In the genomic region with DNA sequence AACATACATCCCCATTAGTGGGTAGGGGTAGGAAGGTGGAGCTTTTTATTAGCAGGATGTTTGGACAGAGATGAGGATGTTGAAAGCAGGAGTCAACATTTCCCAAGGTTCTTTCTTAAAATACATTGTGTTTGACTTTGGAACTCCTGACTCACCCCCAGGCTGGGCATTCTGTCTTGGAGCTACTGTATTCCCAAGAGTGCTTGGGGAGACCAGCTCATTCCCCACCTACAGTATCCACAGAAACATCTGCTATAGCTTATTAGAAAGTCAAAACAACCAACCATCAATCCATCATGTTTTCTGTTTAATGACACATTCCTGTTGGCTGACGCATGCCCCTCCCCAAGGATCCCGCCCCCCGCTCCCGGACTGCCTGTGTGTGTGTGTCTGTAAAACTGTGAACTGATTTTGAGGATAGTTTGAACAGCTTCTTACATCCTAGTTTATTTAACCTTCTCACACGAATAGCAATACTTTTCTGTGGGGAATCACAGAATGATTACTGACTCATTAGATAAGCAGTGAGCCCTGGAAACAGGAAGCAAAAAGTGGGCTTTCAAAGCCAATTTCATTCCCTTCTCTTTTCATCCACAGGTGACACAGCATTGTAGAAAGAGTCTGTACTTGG, we compare ENCODE assay signal across 9 cellular contexts.
DNase-seq lines count a peak whose midpoint lies in the region; ATAC-seq and TF ChIP-seq lines count a peak whose summit lies in the region.
"Had no signal": no experiment of that assay in that cellular context is flagged by ENCODE, and none has a peak within 500 bp of the region (broad histone marks: within the 10 kb centered on the region; RNA-seq: fewer than 3 reads in every experiment).

No MANE protein-coding gene starts in this region.

- H3K4me3 ChIP-seq in SK-N-SH (ENCODE audit: low read depth in 2 of 2, low read length in 1 of 2): no peak overlapping the region
- no peak overlapping the region for H3K4me3 ChIP-seq in smooth muscle cell

- no peak for TF ChIP-seq RAD21 in SK-N-SH (IDR thresholded peaks at IDR 0.05; ENCODE audit: low read length)

- DNase-seq in HCEC 1CT: peak; percentile 98
- DNase-seq in SK-N-SH: no peak
- peak; percentile 55 for DNase-seq in Right ventricle myocardium superior
- no peak for DNase-seq in smooth muscle cell (lab: John Stamatoyannopoulos, UW; ENCODE audit: unreplicated experiment)
- DNase-seq in stimulated activated CD4-positive, alpha-beta T cell treated with anti-CD3 and anti-CD28 coated beads, Interleukin-2, amount 100 ng/mL, for 48 hours: no peak
- DNase-seq in head of caudate nucleus: no peak
- DNase-seq in NCI-H1048 (lab: John Stamatoyannopoulos, UW): no peak
- DNase-seq: activated CD4-positive, CD25-positive, alpha-beta regulatory T cell treated with anti-CD3 and anti-CD28 coated beads, Interleukin-2, amount 50 U/mL, for 72 hours had no signal

- H3K4me2 ChIP-seq in SK-N-SH (peak overlapping the region; percentile 57), smooth muscle cell (peak overlapping the region; percentile 40)

- H3K36me3 ChIP-seq in SK-N-SH (replicated peaks in 1 of 2; ENCODE audit: control insufficient read depth in 1 of 2, insufficient read depth in 2 of 2, low read length in 1 of 2) (no peaks in the 10 kb centered on the region), smooth muscle cell (ENCODE audit: low read depth) (no peaks in the 10 kb centered on the region)

- H2AFZ ChIP-seq in SK-N-SH (ENCODE audit: low read depth): no peak overlapping the region
- H2AFZ ChIP-seq in smooth muscle cell (ENCODE audit: low read depth): peak overlapping the region; percentile 2

- H3K4me1 ChIP-seq in SK-N-SH (ENCODE audit: control insufficient read depth in 1 of 2, insufficient read depth in 2 of 2, low read depth in 1 of 2, low read length in 1 of 2): peaks cover 0 to 15% of the 10 kb centered on the region in 2 experiments; a peak in 3 of 4 replicates
- H3K4me1 ChIP-seq in smooth muscle cell (ENCODE audit: low read depth): no peaks in the 10 kb centered on the region

- intact Hi-C loops in Right ventricle myocardium superior (cut with DNase I): no loop called here
- intact Hi-C loops in head of caudate nucleus (cut with DNase I): no loop called here

- H3F3A ChIP-seq in SK-N-SH (replicated peaks; ENCODE audit: insufficient read depth) (peaks cover 32% of the 10 kb centered on the region), smooth muscle cell (ENCODE audit: low read depth) (no peaks in the 10 kb centered on the region)

- H3K9ac ChIP-seq in SK-N-SH (peak overlapping the region; percentile 62; the same call in 1 of the 2 replicates), smooth muscle cell (ENCODE audit: low read depth) (peak overlapping the region; percentile 35)

- TF ChIP-seq EP300 in SK-N-SH (IDR thresholded peaks at IDR 0.05; ENCODE audit: borderline replicate concordance in 1 of 2, low read depth in 1 of 2, low read length in 1 of 2): no peak

- H3K9me3 ChIP-seq in SK-N-SH: no peaks in the 10 kb centered on the region
- H3K9me3 ChIP-seq in smooth muscle cell (replicated peaks; ENCODE audit: low read depth): no peaks in the 10 kb centered on the region

- TF ChIP-seq CTCF in SK-N-SH (IDR thresholded peaks at IDR 0.05) (no peak), smooth muscle cell (IDR thresholded peaks at IDR 0.05; ENCODE audit: borderline replicate concordance, insufficient read depth, poor library complexity, severe bottlenecking) (no peak)

- POLR2A ChIA-PET in SK-N-SH (lab: Yijun Ruan, JAX): no interaction called here

- CTCF ChIA-PET in SK-N-SH (lab: Yijun Ruan, JAX): interaction anchor here (0.7 kb wide), 1 partner anchor 29 kb away, joined by 4 read pairs; no protein-coding TSS in a partner anchor

- ATAC-seq in Right ventricle myocardium superior (ENCODE audit: poor library complexity) (peak; percentile 46), GM21737 (IDR thresholded peaks at IDR 0.05; ENCODE audit: unreplicated experiment) (no peak)

- H3K27ac ChIP-seq in SK-N-SH (ENCODE audit: low read depth in 2 of 2, low read length in 1 of 2): peak overlapping the region in 1 of 2 experiments; percentile 88; a peak in 3 of 4 replicates
- peak overlapping the region; percentile 84 for H3K27ac ChIP-seq in smooth muscle cell (ENCODE audit: low read depth)

- 46% methylated on average over 5 of the region's 5 CpGs for WGBS in SK-N-SH (ENCODE audit: low lambda C conversion rate)
- 23% methylated on average over 5 of the region's 5 CpGs for WGBS in smooth muscle cell (ENCODE audit: low lambda C conversion rate)

- no peaks in the 10 kb centered on the region for H4K20me1 ChIP-seq in SK-N-SH (ENCODE audit: insufficient read depth)
- no peaks in the 10 kb centered on the region for H4K20me1 ChIP-seq in smooth muscle cell (ENCODE audit: low read depth)

- no peaks in the 10 kb centered on the region for H3K9me2 ChIP-seq in SK-N-SH

- H3K27me3 ChIP-seq in SK-N-SH (ENCODE audit: insufficient read depth): no peaks in the 10 kb centered on the region
- no peaks in the 10 kb centered on the region for H3K27me3 ChIP-seq in smooth muscle cell (ENCODE audit: low read depth)

- H3K79me2 ChIP-seq in SK-N-SH (ENCODE audit: insufficient read depth): no peaks in the 10 kb centered on the region
- no peaks in the 10 kb centered on the region for H3K79me2 ChIP-seq in smooth muscle cell (ENCODE audit: low read depth)

TF ChIP-seq in SK-N-SH, 30 proteins besides CTCF, POLR2A, EP300 and RAD21:
- TF ChIP-seq, protein P1, sequence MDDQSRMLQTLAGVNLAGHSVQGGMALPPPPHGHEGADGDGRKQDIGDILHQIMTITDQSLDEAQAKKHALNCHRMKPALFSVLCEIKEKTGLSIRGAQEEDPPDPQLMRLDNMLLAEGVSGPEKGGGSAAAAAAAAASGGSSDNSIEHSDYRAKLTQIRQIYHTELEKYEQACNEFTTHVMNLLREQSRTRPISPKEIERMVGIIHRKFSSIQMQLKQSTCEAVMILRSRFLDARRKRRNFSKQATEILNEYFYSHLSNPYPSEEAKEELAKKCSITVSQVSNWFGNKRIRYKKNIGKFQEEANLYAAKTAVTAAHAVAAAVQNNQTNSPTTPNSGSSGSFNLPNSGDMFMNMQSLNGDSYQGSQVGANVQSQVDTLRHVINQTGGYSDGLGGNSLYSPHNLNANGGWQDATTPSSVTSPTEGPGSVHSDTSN (IDR thresholded peaks at IDR 0.05): peak; percentile 87
- TF ChIP-seq MXI1 (IDR thresholded peaks at IDR 0.05; ENCODE audit: low read depth, low read length) (no peak), FOXM1 (IDR thresholded peaks at IDR 0.05; ENCODE audit: low read depth) (no peak), TEAD4 (IDR thresholded peaks at IDR 0.05; ENCODE audit: borderline replicate concordance, insufficient read depth) (no peak), RFX5 (IDR thresholded peaks at IDR 0.05; ENCODE audit: low read length) (no peak), EZH2phosphoT487 (IDR thresholded peaks at IDR 0.05; ENCODE audit: borderline replicate concordance, low read depth) (no peak), NRF1 (IDR thresholded peaks at IDR 0.05; ENCODE audit: low read depth, low read length) (no peak), SIN3A (IDR thresholded peaks at IDR 0.05; ENCODE audit: borderline replicate concordance, low read depth, low read length) (no peak), TCF12 (IDR thresholded peaks at IDR 0.05) (peak; percentile 69), FOXJ3 (CRISPR knock-in tag; IDR thresholded peaks at IDR 0.05) (no peak), JUND (IDR thresholded peaks at IDR 0.05) (peak; percentile 45)
- TF ChIP-seq, protein P2, sequence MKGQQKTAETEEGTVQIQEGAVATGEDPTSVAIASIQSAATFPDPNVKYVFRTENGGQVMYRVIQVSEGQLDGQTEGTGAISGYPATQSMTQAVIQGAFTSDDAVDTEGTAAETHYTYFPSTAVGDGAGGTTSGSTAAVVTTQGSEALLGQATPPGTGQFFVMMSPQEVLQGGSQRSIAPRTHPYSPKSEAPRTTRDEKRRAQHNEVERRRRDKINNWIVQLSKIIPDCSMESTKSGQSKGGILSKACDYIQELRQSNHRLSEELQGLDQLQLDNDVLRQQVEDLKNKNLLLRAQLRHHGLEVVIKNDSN (IDR thresholded peaks at IDR 0.05; ENCODE audit: borderline replicate concordance, low read depth): no peak
- TF ChIP-seq, protein P3, sequence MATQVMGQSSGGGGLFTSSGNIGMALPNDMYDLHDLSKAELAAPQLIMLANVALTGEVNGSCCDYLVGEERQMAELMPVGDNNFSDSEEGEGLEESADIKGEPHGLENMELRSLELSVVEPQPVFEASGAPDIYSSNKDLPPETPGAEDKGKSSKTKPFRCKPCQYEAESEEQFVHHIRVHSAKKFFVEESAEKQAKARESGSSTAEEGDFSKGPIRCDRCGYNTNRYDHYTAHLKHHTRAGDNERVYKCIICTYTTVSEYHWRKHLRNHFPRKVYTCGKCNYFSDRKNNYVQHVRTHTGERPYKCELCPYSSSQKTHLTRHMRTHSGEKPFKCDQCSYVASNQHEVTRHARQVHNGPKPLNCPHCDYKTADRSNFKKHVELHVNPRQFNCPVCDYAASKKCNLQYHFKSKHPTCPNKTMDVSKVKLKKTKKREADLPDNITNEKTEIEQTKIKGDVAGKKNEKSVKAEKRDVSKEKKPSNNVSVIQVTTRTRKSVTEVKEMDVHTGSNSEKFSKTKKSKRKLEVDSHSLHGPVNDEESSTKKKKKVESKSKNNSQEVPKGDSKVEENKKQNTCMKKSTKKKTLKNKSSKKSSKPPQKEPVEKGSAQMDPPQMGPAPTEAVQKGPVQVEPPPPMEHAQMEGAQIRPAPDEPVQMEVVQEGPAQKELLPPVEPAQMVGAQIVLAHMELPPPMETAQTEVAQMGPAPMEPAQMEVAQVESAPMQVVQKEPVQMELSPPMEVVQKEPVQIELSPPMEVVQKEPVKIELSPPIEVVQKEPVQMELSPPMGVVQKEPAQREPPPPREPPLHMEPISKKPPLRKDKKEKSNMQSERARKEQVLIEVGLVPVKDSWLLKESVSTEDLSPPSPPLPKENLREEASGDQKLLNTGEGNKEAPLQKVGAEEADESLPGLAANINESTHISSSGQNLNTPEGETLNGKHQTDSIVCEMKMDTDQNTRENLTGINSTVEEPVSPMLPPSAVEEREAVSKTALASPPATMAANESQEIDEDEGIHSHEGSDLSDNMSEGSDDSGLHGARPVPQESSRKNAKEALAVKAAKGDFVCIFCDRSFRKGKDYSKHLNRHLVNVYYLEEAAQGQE (IDR thresholded peaks at IDR 0.05; ENCODE audit: low read depth, low read length): no peak

Comparison
In these comparisons a context has a peak if more than half of its experiments do, and no peak if none do; other contexts are left out.
1. DNase-seq: peak in HCEC 1CT (single experiment) and Right ventricle myocardium superior (single experiment); none in SK-N-SH (single experiment), smooth muscle cell (single experiment), stimulated activated CD4-positive, alpha-beta T cell treated with anti-CD3 and anti-CD28 coated beads, Interleukin-2, amount 100 ng/mL, for 48 hours (0 of 2), head of caudate nucleus (0 of 42) and NCI-H1048 (single experiment).